Comparison of ENCODE assay signal across 8 cellular contexts in the genomic region with DNA sequence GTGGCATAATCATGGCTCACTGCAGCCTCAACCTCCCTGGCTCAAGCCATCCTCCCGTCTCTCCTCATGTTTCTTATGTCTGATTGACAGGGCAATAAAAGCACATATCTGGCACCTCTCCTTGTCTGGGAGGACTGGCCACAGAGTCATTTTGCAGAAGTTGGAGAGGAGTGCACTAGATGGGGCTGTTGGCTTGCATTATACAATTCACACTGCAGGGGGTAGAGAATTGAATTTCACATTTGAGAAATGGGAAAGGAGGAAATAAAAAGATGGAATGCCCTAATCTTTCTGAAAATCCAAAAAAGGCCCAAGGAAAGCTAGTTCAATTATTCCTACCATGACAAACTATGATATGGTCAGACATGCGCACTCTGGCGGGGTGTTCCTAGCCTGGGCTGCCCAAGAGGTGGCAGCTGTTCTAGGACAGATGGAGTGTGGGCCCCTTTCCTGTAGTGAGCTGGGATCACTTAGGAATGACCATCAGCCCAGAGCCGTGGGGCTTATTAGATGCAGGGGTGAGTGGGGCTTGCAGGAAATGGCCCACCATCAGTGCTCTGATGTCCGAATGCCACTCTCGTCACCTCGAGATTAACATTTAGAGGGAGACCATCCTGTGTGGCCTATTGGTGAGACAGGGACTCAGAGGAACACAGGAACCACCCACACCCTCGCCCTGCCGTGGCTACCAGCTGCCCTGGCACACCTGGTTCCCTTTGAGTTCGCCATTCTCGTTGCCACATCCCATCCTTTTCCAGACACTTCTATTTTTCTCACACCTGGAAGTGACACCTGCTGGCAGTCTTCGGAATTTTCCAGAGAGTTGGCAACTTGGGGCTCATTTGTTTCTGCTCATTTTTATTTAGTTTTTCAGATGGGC. TPM values are rescaled to one million over a fixed set of nuclear protein-coding genes. Genes with fewer than 3 reads are reported as not detected.
DNase-seq lines count a peak whose midpoint lies in the region; TF ChIP-seq lines count a peak whose summit lies in the region.

No MANE protein-coding gene starts in this region.

- H3K4me3 Mint-ChIP-seq in mesothelial cell of epicardium = no peak overlapping the region

- 66 to 70% (median 68%) methylated on average over 12 of the region's 12 CpGs for WGBS in ovary, 3 donors

- no peaks in the 10 kb centered on the region for H3K9me3 Mint-ChIP-seq in mesothelial cell of epicardium

- H3K9me3 ChIP-seq in ovary = no peaks in the 10 kb centered on the region

- TF ChIP-seq POLR2A in ovary (IDR thresholded peaks at IDR 0.05) = no peak

- peak; percentile 77 for TF ChIP-seq CTCF in mesothelial cell of epicardium (IDR thresholded peaks at IDR 0.05; ENCODE audit: unreplicated experiment)
- peak in 1 of 3 donors; percentile 10 for TF ChIP-seq CTCF in ovary (IDR thresholded peaks at IDR 0.05)

- H3K36me3 ChIP-seq in ovary = no peaks in the 10 kb centered on the region

- H3K4me3 ChIP-seq in ovary = no peak overlapping the region

- H3K27me3 Mint-ChIP-seq in mesothelial cell of epicardium (ENCODE audit: low read depth) = peaks cover 3% of the 10 kb centered on the region

- no peak overlapping the region for H3K27ac Mint-ChIP-seq in mesothelial cell of epicardium

- no peak overlapping the region for H3K27ac ChIP-seq in ovary

- no peak for TF ChIP-seq EP300 in ovary (IDR thresholded peaks at IDR 0.05)

- H3K4me1 ChIP-seq in ovary (ENCODE audit: insufficient read depth) = no peaks in the 10 kb centered on the region

- H3K36me3 Mint-ChIP-seq in mesothelial cell of epicardium = no peaks in the 10 kb centered on the region

- intact Hi-C loops in ovary (cut with DNase I) = no loop called here

- peak; percentile 48 for DNase-seq in CD1c-positive myeloid dendritic cell (ENCODE audit: extremely low spot score)
- peak; percentile 66 for DNase-seq in H4 (ENCODE audit: low spot score)
- DNase-seq in NCI-H526 (lab: John Stamatoyannopoulos, UW) = peak; percentile 51 to 78
- peak; percentile 67 for DNase-seq in dedifferentiated amniotic fluid mesenchymal stem cell (ENCODE audit: extremely low spot score)
- DNase-seq in mesothelial cell of epicardium (ENCODE audit: low spot score in 2 of 2, unreplicated experiment in 2 of 2) = no peak
- DNase-seq in T-helper 1 cell = no peak
- no peak for DNase-seq in ovary
- DNase-seq in stimulated activated CD4-positive, alpha-beta T cell treated with anti-CD3 and anti-CD28 coated beads, Interleukin-4, amount 100 ng/mL, for 1 hour = no peak

- H3K4me1 Mint-ChIP-seq in mesothelial cell of epicardium = no peaks in the 10 kb centered on the region

- no peaks in the 10 kb centered on the region for H3K27me3 ChIP-seq in ovary

RNA-seq across cellular contexts. Expression of a gene that starts 21.8 kb away (rescaled TPM):
- total RNA-seq in H4 (2014; rRNA removed; shearing (Covaris generic)) = 0.47 and 0.62 TPM in 2 replicates
- total RNA-seq in mesothelial cell of epicardium (0.36 to 1.6 TPM (median 0.92 TPM) in 3 replicates), ovary (1 to 10 TPM in 3 of 7 donors, under 1 TPM in 3, not detected in 1; 0.12 to 2.3 (median 0.89) TPM)
- under 1 TPM; 0.06 to 0.23 TPM for polyA plus RNA-seq in ovary

Comparison
In these comparisons a context has a peak if more than half of its experiments do, and no peak if none do; other contexts are left out.
1. DNase-seq: peak in CD1c-positive myeloid dendritic cell (single experiment), H4 (single experiment), NCI-H526 (2 of 2) and dedifferentiated amniotic fluid mesenchymal stem cell (single experiment); none in mesothelial cell of epicardium (0 of 2), T-helper 1 cell (0 of 5), ovary (0 of 5) and stimulated activated CD4-positive, alpha-beta T cell treated with anti-CD3 and anti-CD28 coated beads, Interleukin-4, amount 100 ng/mL, for 1 hour (single experiment).